In genomic region chr11:57458410-57459111, GRCh38 we compare ENCODE assay signal across 1 cellular context.
A peak's percentile ranks its signal among the peaks of the same experiment; 100 is the strongest.
TF ChIP-seq lines count a peak whose summit lies in the region.

No MANE protein-coding gene starts in this region.

TF ChIP-seq in A549, 52 proteins besides CTCF, POLR2A, EP300 and RAD21 (continued from another document):
- TF ChIP-seq FOSB (CRISPR knock-in tag; IDR thresholded peaks at IDR 0.05) (no peak), JUN (IDR thresholded peaks at IDR 0.05) (peak in 1 of 2 experiments; percentile 49; a peak in 2 of 5 replicates), ZNF302 (CRISPR knock-in tag; IDR thresholded peaks at IDR 0.05) (no peak)
- TF ChIP-seq, protein P1, sequence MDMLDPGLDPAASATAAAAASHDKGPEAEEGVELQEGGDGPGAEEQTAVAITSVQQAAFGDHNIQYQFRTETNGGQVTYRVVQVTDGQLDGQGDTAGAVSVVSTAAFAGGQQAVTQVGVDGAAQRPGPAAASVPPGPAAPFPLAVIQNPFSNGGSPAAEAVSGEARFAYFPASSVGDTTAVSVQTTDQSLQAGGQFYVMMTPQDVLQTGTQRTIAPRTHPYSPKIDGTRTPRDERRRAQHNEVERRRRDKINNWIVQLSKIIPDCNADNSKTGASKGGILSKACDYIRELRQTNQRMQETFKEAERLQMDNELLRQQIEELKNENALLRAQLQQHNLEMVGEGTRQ (IDR thresholded peaks at IDR 0.05), result no peak
